In genomic region chr2:225131898-225132297, GRCh38 we compare ENCODE assay signal across 36 cellular contexts.
"Had no signal": no experiment of that assay in that cellular context is flagged by ENCODE, and none has a peak within 500 bp of the region (broad histone marks: within the 10 kb centered on the region; RNA-seq: fewer than 3 reads in every experiment).

No MANE protein-coding gene starts in this region.

- H3K9me3 ChIP-seq: adrenal gland, ascending aorta, body of pancreas, breast epithelium had no signal

- H3K9me3 Mint-ChIP-seq: activated naive CD4-positive, alpha-beta T cell treated with anti-CD3 and anti-CD28 coated beads for 36 hours; activated naive CD4-positive, alpha-beta T cell treated with anti-CD3 and anti-CD28 coated beads, Interleukin-2, amount 10 ng/mL, durations not matched to agents 7 days and 5 days; activated T-helper 1 cell treated with anti-CD3 and anti-CD28 coated beads, Interleukin-12 subunit alpha, Interleukin-12 subunit beta, Interleukin-2, Interleukin-4 antibody, amounts not matched to agents 30 ng/mL and 10 ng/mL and 1 ng/mL, durations not matched to agents 14 hours and 24 hours and 36 hours; activated T-helper 2 cell treated with anti-CD3 and anti-CD28 coated beads, Interferon-gamma antibody, Interleukin-2, Interleukin-4, amounts not matched to agents 10 μg/mL and 5 μg/mL and 100 μg/mL, durations not matched to agents 14 hours and 24 hours and 36 hours; central memory CD8-positive, alpha-beta T cell had no signal

- H3K36me3 ChIP-seq: adrenal gland, ascending aorta, brain microvascular endothelial cell, breast epithelium, cardiac muscle cell had no signal

- H3K4me3 Mint-ChIP-seq: activated naive CD4-positive, alpha-beta T cell treated with anti-CD3 and anti-CD28 coated beads for 36 hours; activated naive CD4-positive, alpha-beta T cell treated with anti-CD3 and anti-CD28 coated beads, Interleukin-2, amount 10 ng/mL, durations not matched to agents 7 days and 5 days; activated naive CD4-positive, alpha-beta T cell treated with anti-CD3 and anti-CD28 coated beads, Interleukin-2, amount 50 U/mL, for 24 hours; activated naive CD8-positive, alpha-beta T cell; activated naive CD8-positive, alpha-beta T cell treated with anti-CD3 and anti-CD28 coated beads for 36 hours; activated naive CD8-positive, alpha-beta T cell treated with anti-CD3 and anti-CD28 coated beads, Interleukin-2, amount 10 ng/mL, durations not matched to agents 7 days and 5 days; activated T-cell treated with anti-CD3 and anti-CD28 coated beads, Interleukin-2, amount 50 U/mL, for 4 hours; activated T-cell treated with anti-CD3 and anti-CD28 coated beads, Interleukin-2, amount 50 U/mL, for 72 hours; activated T-helper 1 cell treated with anti-CD3 and anti-CD28 coated beads, Interleukin-12 subunit alpha, Interleukin-12 subunit beta, Interleukin-2, Interleukin-4 antibody, amounts not matched to agents 30 ng/mL and 10 ng/mL and 1 ng/mL, durations not matched to agents 14 hours and 24 hours and 36 hours; activated T-helper 17 cell treated with anti-CD3 and anti-CD28 coated beads, Interleukin-2, amount 50 U/mL, for 72 hours; brain; central memory CD8-positive, alpha-beta T cell had no signal

- H3K4me3 ChIP-seq: adrenal gland, ascending aorta, body of pancreas, breast epithelium, cardiac muscle cell had no signal

- DNase-seq: activated effector memory CD4-positive, alpha-beta T cell treated with anti-CD3 and anti-CD28 coated beads, Interleukin-2, amount 50 U/mL, for 16 hours; activated effector memory CD4-positive, alpha-beta T cell treated with Interleukin-2 at 50 U/mL for 16 hours; activated gamma-delta T cell; activated gamma-delta T cell treated with Interleukin-2 at 50 U/mL for 16 hours; activated naive CD4-positive, alpha-beta T cell; activated naive CD4-positive, alpha-beta T cell treated with anti-CD3 and anti-CD28 coated beads for 36 hours; activated naive CD4-positive, alpha-beta T cell treated with anti-CD3 and anti-CD28 coated beads, Interleukin-2, amount 10 ng/mL, durations not matched to agents 7 days and 5 days; activated naive CD4-positive, alpha-beta T cell treated with anti-CD3 and anti-CD28 coated beads, Interleukin-2, amount 50 U/mL, for 16 hours; activated naive CD4-positive, alpha-beta T cell treated with Interleukin-2 at 50 U/mL for 16 hours; activated naive CD8-positive, alpha-beta T cell treated with anti-CD3 and anti-CD28 coated beads for 36 hours; activated naive CD8-positive, alpha-beta T cell treated with anti-CD3 and anti-CD28 coated beads, Interleukin-2, amount 10 ng/mL, durations not matched to agents 7 days and 5 days; activated T-cell treated with anti-CD3 and anti-CD28 coated beads for 4 hours; activated T-cell treated with anti-CD3 and anti-CD28 coated beads, Interleukin-2, amount 50 U/mL, for 1 hour; activated T-cell treated with anti-CD3 and anti-CD28 coated beads, Interleukin-2, amount 50 U/mL, for 4 hours; activated T-cell treated with anti-CD3 and anti-CD28 coated beads, Interleukin-2, amount 50 U/mL, for 48 hours; activated T-cell treated with anti-CD3 and anti-CD28 coated beads, Interleukin-2, amount 50 U/mL, for 72 hours; adrenal gland; amniotic stem cell; amygdala; anterior cingulate cortex; aorta; body of pancreas; brain microvascular endothelial cell; central memory CD4-positive, alpha-beta T cell; cerebellar nuclear complex had no signal

- H3K27me3 Mint-ChIP-seq: activated naive CD4-positive, alpha-beta T cell treated with anti-CD3 and anti-CD28 coated beads, Interleukin-2, amount 50 U/mL, for 24 hours; activated naive CD8-positive, alpha-beta T cell; activated naive CD8-positive, alpha-beta T cell treated with anti-CD3 and anti-CD28 coated beads for 36 hours; activated naive CD8-positive, alpha-beta T cell treated with anti-CD3 and anti-CD28 coated beads, Interleukin-2, amount 10 ng/mL, durations not matched to agents 7 days and 5 days; brain had no signal

- H3K4me1 ChIP-seq: adrenal gland, ascending aorta, body of pancreas, breast epithelium had no signal

- H3K4me1 Mint-ChIP-seq: activated naive CD4-positive, alpha-beta T cell treated with anti-CD3 and anti-CD28 coated beads, Interleukin-2, amount 10 ng/mL, durations not matched to agents 7 days and 5 days; activated naive CD4-positive, alpha-beta T cell treated with anti-CD3 and anti-CD28 coated beads, Interleukin-2, amount 50 U/mL, for 24 hours; activated naive CD8-positive, alpha-beta T cell treated with anti-CD3 and anti-CD28 coated beads for 36 hours; activated naive CD8-positive, alpha-beta T cell treated with anti-CD3 and anti-CD28 coated beads, Interleukin-2, amount 10 ng/mL, durations not matched to agents 7 days and 5 days; activated T-helper 17 cell treated with anti-CD3 and anti-CD28 coated beads, Interleukin-2, amount 50 U/mL, for 72 hours; brain; central memory CD8-positive, alpha-beta T cell had no signal

- H3K27ac Mint-ChIP-seq: activated naive CD4-positive, alpha-beta T cell treated with anti-CD3 and anti-CD28 coated beads for 36 hours; activated naive CD4-positive, alpha-beta T cell treated with anti-CD3 and anti-CD28 coated beads, Interleukin-2, amount 10 ng/mL, durations not matched to agents 7 days and 5 days; activated naive CD4-positive, alpha-beta T cell treated with anti-CD3 and anti-CD28 coated beads, Interleukin-2, amount 50 U/mL, for 24 hours; activated naive CD4-positive, alpha-beta T cell treated with anti-CD3 and anti-CD28 coated beads, Interleukin-2, amount 50 U/mL, for 72 hours; activated naive CD8-positive, alpha-beta T cell; activated naive CD8-positive, alpha-beta T cell treated with anti-CD3 and anti-CD28 coated beads for 36 hours; activated naive CD8-positive, alpha-beta T cell treated with anti-CD3 and anti-CD28 coated beads, Interleukin-2, amount 10 ng/mL, durations not matched to agents 7 days and 5 days; activated T-cell treated with anti-CD3 and anti-CD28 coated beads, Interleukin-2, amount 50 U/mL, for 72 hours; activated T-helper 1 cell treated with anti-CD3 and anti-CD28 coated beads, Interleukin-12 subunit alpha, Interleukin-12 subunit beta, Interleukin-2, Interleukin-4 antibody, amounts not matched to agents 30 ng/mL and 10 ng/mL and 1 ng/mL, durations not matched to agents 14 hours and 24 hours and 36 hours; activated T-helper 17 cell treated with anti-CD3 and anti-CD28 coated beads, Interleukin-2, amount 50 U/mL, for 72 hours; activated T-helper 2 cell treated with anti-CD3 and anti-CD28 coated beads, Interferon-gamma antibody, Interleukin-2, Interleukin-4, amounts not matched to agents 10 μg/mL and 5 μg/mL and 100 μg/mL, durations not matched to agents 14 hours and 24 hours and 36 hours; brain had no signal

- ATAC-seq: activated naive CD4-positive, alpha-beta T cell treated with anti-CD3 and anti-CD28 coated beads, Interleukin-2, amount 50 U/mL, for 72 hours; activated T-cell treated with anti-CD3 and anti-CD28 coated beads, Interleukin-2, amount 50 U/mL, for 4 hours; activated T-cell treated with anti-CD3 and anti-CD28 coated beads, Interleukin-2, amount 50 U/mL, for 72 hours; activated T-helper 17 cell treated with anti-CD3 and anti-CD28 coated beads, Interleukin-2, amount 50 U/mL, for 72 hours; body of pancreas had no signal

- H3K27ac ChIP-seq: adrenal gland, ascending aorta, body of pancreas, brain microvascular endothelial cell, breast epithelium, cardiac muscle cell had no signal

- H3K36me3 Mint-ChIP-seq: activated naive CD4-positive, alpha-beta T cell treated with anti-CD3 and anti-CD28 coated beads, Interleukin-2, amount 10 ng/mL, durations not matched to agents 7 days and 5 days; activated naive CD4-positive, alpha-beta T cell treated with anti-CD3 and anti-CD28 coated beads, Interleukin-2, amount 50 U/mL, for 24 hours; activated naive CD8-positive, alpha-beta T cell treated with anti-CD3 and anti-CD28 coated beads for 36 hours; activated naive CD8-positive, alpha-beta T cell treated with anti-CD3 and anti-CD28 coated beads, Interleukin-2, amount 10 ng/mL, durations not matched to agents 7 days and 5 days had no signal

- H3K27me3 ChIP-seq: adrenal gland, ascending aorta, body of pancreas, brain microvascular endothelial cell, breast epithelium, cardiac muscle cell had no signal
